In the genomic region with DNA sequence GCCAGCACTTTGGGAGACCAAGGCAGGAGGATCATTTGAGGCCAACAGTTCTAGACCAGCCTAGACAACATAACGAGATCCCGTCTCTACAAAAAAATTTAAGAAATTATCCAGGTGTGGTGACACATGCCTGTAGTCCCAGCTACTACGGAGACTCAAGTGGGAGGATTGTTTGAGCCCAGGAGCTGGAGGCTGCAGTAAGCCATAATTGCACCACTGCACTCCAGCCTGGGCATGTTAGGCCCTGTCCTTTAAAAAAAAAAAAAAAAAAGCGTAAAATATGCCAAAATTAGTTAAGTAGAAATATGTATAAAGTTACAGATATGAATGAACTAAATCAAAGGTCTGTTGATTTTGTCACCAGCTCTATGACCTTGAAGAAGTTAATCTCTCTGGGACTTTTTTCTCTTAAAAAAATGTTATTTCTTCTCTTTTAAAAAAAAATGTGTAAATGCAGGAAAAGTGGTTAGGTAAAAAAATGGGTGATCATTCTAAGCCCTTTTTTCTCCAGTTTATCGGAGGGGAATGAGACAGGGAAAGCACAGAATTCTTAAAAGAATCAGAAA, we compare ENCODE assay signal across 32 cellular contexts. TPM values are rescaled to one million over a fixed set of nuclear protein-coding genes. Genes with fewer than 3 reads are reported as not detected.
DNase-seq lines count a peak whose midpoint lies in the region; ATAC-seq, FAIRE-seq and TF ChIP-seq lines count a peak whose summit lies in the region.
"Had no signal": no experiment of that assay in that cellular context is flagged by ENCODE, and none has a peak within 500 bp of the region (broad histone marks: within the 10 kb centered on the region; RNA-seq: fewer than 3 reads in every experiment).

No MANE protein-coding gene starts in this region.

- SMC1A ChIA-PET in GM12878 (lab: Charles Lee; ENCODE audit: uncharacterized antibody, unreplicated experiment): interaction anchor here (0.6 to 1.3 kb wide), 2 partner anchors 52 to 77 kb away, joined by 3 to 4 read pairs; a partner anchor contains a TSS

- TF ChIP-seq EP300 in HepG2 (IDR thresholded peaks at IDR 0.05; ENCODE audit: low read depth in 2 of 2, low read length in 2 of 2) (no peak), HepG2 (CRISPR knock-in tag; IDR thresholded peaks at IDR 0.05; ENCODE audit: borderline replicate concordance) (no peak), GM12878 (IDR thresholded peaks at IDR 0.05; ENCODE audit: borderline replicate concordance in 1 of 2, control insufficient read depth in 1 of 2, low read depth in 2 of 2, low read length in 2 of 2) (no peak)

- H3K79me2 ChIP-seq in HepG2 (ENCODE audit: insufficient read depth, low read length): peaks cover 99% of the 10 kb centered on the region
- H3K79me2 ChIP-seq in GM12878 (ENCODE audit: control insufficient read depth, insufficient read depth, low read length): peaks cover 92% of the 10 kb centered on the region

- H2AFZ ChIP-seq in HepG2 (ENCODE audit: low read length): no peak overlapping the region
- no peak overlapping the region for H2AFZ ChIP-seq in GM12878 (ENCODE audit: control insufficient read depth, low read depth, low read length)
- H2AFZ ChIP-seq: GM23338 had no signal

- peaks cover 5 to 37% of the 10 kb centered on the region in 2 experiments for H3K36me3 ChIP-seq in HepG2 (replicated peaks in 1 of 2; ENCODE audit: control insufficient read depth in 1 of 2, insufficient read depth in 2 of 2, low read length in 2 of 2)
- no peaks in the 10 kb centered on the region for H3K36me3 ChIP-seq in right lobe of liver
- peaks cover 0 to 11% of the 10 kb centered on the region in 2 experiments; a peak in 1 of 4 replicates for H3K36me3 ChIP-seq in GM12878 (ENCODE audit: control insufficient read depth in 2 of 2, insufficient read depth in 2 of 2, low read length in 1 of 2)
- H3K36me3 ChIP-seq in neutrophil: peaks cover 13% of the 10 kb centered on the region
- H3K36me3 ChIP-seq: pancreas, thoracic aorta, uterus had no signal

- DNase-seq in HepG2 (ENCODE audit: low spot score): no peak
- DNase-seq in right lobe of liver: no peak
- no peak for DNase-seq in GM12878 (ENCODE audit: low read depth, low spot score)
- no peak for DNase-seq in ureter (ENCODE audit: low spot score)
- DNase-seq: activated CD4-positive, alpha-beta memory T cell treated with anti-CD3 and anti-CD28 coated beads for 36 hours; activated CD4-positive, CD25-positive, alpha-beta regulatory T cell treated with anti-CD3 and anti-CD28 coated beads, Interleukin-2, amount 50 U/mL, for 72 hours; activated naive CD8-positive, alpha-beta T cell treated with anti-CD3 and anti-CD28 coated beads, Interleukin-2, amount 50 U/mL, for 24 hours; activated T-cell treated with anti-CD3 and anti-CD28 coated beads, Interleukin-2, amount 50 U/mL, for 72 hours; C1 segment of cervical spinal cord; Caco-2; DMS79 treated with DMSO at 0.1 percent for 48 hours; HFFc6; hippocampal formation; KBM-7; left colon; NCI-H1105; NCI-H187; NCI-H2227 treated with DMSO at 0.1 percent for 48 hours; NCI-H526; NK-92 treated with Interleukin-12 subunit alpha and Interleukin-12 subunit beta, amount 100 ng/mL, for 24 hours; pancreas; stimulated activated CD8-positive, alpha-beta memory T cell treated with anti-CD3 and anti-CD28 coated beads, Interleukin-4, amount 100 ng/mL, for 48 hours; stimulated activated naive CD8-positive, alpha-beta T cell treated with anti-CD3 and anti-CD28 coated beads, Interleukin-15, amount 100 ng/mL, for 72 hours; uterus had no signal

- H4K20me1 ChIP-seq in HepG2 (ENCODE audit: insufficient read depth, low read length) (peaks cover 91% of the 10 kb centered on the region), GM12878 (ENCODE audit: control insufficient read depth, insufficient read depth) (peaks cover 9% of the 10 kb centered on the region; the same call in 1 of the 2 replicates)

- WGBS in HepG2 (ENCODE audit: low lambda C conversion rate): 95% methylated on average over 5 of the region's 5 CpGs
- WGBS in right lobe of liver (ENCODE audit: insufficient coverage, low coverage, low lambda C conversion rate, missing lambda C conversion rate): 87% methylated on average over 5 of the region's 5 CpGs
- 99% methylated on average over 5 of the region's 5 CpGs for WGBS in GM12878 (ENCODE audit: insufficient coverage, insufficient replicate concordance, low lambda C conversion rate, missing lambda C conversion rate)

- TF ChIP-seq POLR2A in HepG2 (IDR thresholded peaks at IDR 0.05; ENCODE audit: insufficient read depth in 1 of 2, low read depth in 2 of 2, low read length in 2 of 2) (no peak), right lobe of liver (IDR thresholded peaks at IDR 0.05) (no peak), GM12878 (IDR thresholded peaks at IDR 0.05; ENCODE audit: low read depth, low read length) (no peak)

- H3K9me3 ChIP-seq in HepG2 (ENCODE audit: low read length) (no peaks in the 10 kb centered on the region), right lobe of liver (no peaks in the 10 kb centered on the region), GM12878 (replicated peaks; ENCODE audit: control insufficient read depth, insufficient read depth, low read length) (no peaks in the 10 kb centered on the region), neutrophil (no peaks in the 10 kb centered on the region)
- H3K9me3 ChIP-seq: Caco-2, pancreas, thoracic aorta, uterus had no signal

- POLR2A ChIA-PET in HepG2 (lab: Yijun Ruan, JAX): no interaction called here
- POLR2A ChIA-PET in GM12878 (lab: Charles Lee): no interaction called here

- no peak for TF ChIP-seq CTCF in HepG2 (CRISPR knock-in tag; IDR thresholded peaks at IDR 0.05)
- no peak for TF ChIP-seq CTCF in right lobe of liver (IDR thresholded peaks at IDR 0.05)
- TF ChIP-seq CTCF in GM12878 (IDR thresholded peaks at IDR 0.05 in 2 of 3, conservative IDR thresholded peaks at IDR 0.05 in 1 of 3; ENCODE audit: control insufficient read depth in 2 of 3, extremely low read depth in 1 of 3, insufficient read depth in 1 of 3, low read depth in 3 of 3, low read length in 3 of 3): no peak
- no peak for TF ChIP-seq CTCF in neutrophil (IDR thresholded peaks at IDR 0.05)

- RAD21 ChIA-PET in GM12878 (lab: Charles Lee; ENCODE audit: unreplicated experiment): interaction anchor here (0.9 kb wide), 1 partner anchor 74 kb away, joined by 3 read pairs; no protein-coding TSS in a partner anchor

- H3K4me1 ChIP-seq in HepG2 (ENCODE audit: insufficient read depth, low read length) (peaks cover 72% of the 10 kb centered on the region), right lobe of liver (peaks cover 0 to 48% (median 20%) of the 10 kb centered on the region in 4 donors), GM12878 (ENCODE audit: control insufficient read depth, insufficient read depth, low read length) (no peaks in the 10 kb centered on the region; the same call in 1 of the 2 replicates), neutrophil (ENCODE audit: control insufficient read depth in 1 of 2, insufficient read depth in 1 of 2, low read depth in 1 of 2, low read length in 1 of 2) (peaks cover 66 to 84% of the 10 kb centered on the region in 2 experiments)

- FAIRE-seq in HepG2 (lab: Jason Lieb, UNC) (no peak), GM12878 (lab: Jason Lieb, UNC) (no peak)
- FAIRE-seq: endometrium, frontal cortex, HTR-8/SVneo, pancreas had no signal

- H3K4me2 ChIP-seq in HepG2 (ENCODE audit: low read depth, low read length) (peak overlapping the region; percentile 46), GM12878 (ENCODE audit: control insufficient read depth, insufficient read depth) (0 out of 2 replicates have a peak overlapping the region, but pooled peaks have one; percentile 4)
- H3K4me2 ChIP-seq: GM23338 had no signal

- H3K9ac ChIP-seq in HepG2 (ENCODE audit: insufficient read depth, low read depth, low read length) (no peak overlapping the region), GM12878 (ENCODE audit: control insufficient read depth, insufficient read depth, low read length) (no peak overlapping the region)

- ATAC-seq in HepG2: no peak
- no peak for ATAC-seq in right lobe of liver
- no peak for ATAC-seq in GM12878
- ATAC-seq in HG02588 (IDR thresholded peaks at IDR 0.05; ENCODE audit: unreplicated experiment): no peak
- ATAC-seq in SK-N-SH treated with all-trans-retinoic acid at 6 μM for 48 hours: no peak
- ATAC-seq: activated naive CD8-positive, alpha-beta T cell treated with anti-CD3 and anti-CD28 coated beads, Interleukin-2, amount 50 U/mL, for 24 hours; activated T-cell treated with anti-CD3 and anti-CD28 coated beads, Interleukin-2, amount 50 U/mL, for 72 hours; GM23338; left colon; pancreas; stimulated activated naive CD8-positive, alpha-beta T cell treated with anti-CD3 and anti-CD28 coated beads, Interleukin-15, amount 100 ng/mL, for 72 hours had no signal

- H3K4me3 ChIP-seq in HepG2 (replicated peaks in 1 of 3; ENCODE audit: insufficient read depth in 1 of 3, low read depth in 2 of 3, low read length in 3 of 3) (no peak overlapping the region; a peak in 1 of 6 replicates), right lobe of liver (no peak overlapping the region), GM12878 (no peak overlapping the region), neutrophil (ENCODE audit: low read depth in 1 of 2, low read length in 1 of 2) (no peak overlapping the region)
- H3K4me3 ChIP-seq: GM23338, pancreas, uterus had no signal

- BruUV-seq in HepG2 (replicated peaks; lab: Mats Ljungman, UMichigan) (no TSS peak), GM12878 (replicated peaks; lab: Mats Ljungman, UMichigan) (no TSS peak)

- CTCF ChIA-PET in HepG2 (lab: Yijun Ruan, JAX; ENCODE audit: low intra/inter-chr PET ratio, low total read pairs): no interaction called here
- CTCF ChIA-PET in GM12878 (lab: Yijun Ruan, JAX): interaction anchor here (1.1 kb wide), 1 partner anchor 58 kb away, joined by 4 read pairs; no protein-coding TSS in a partner anchor

- H3K27me3 ChIP-seq in HepG2 (ENCODE audit: control insufficient read depth in 1 of 2, insufficient read depth in 2 of 2, low read length in 2 of 2): no peaks in the 10 kb centered on the region; a peak in 1 of 5 replicates
- H3K27me3 ChIP-seq in right lobe of liver: no peaks in the 10 kb centered on the region
- no peaks in the 10 kb centered on the region for H3K27me3 ChIP-seq in GM12878 (replicated peaks in 1 of 2; ENCODE audit: control insufficient read depth in 2 of 2, insufficient read depth in 2 of 2, low read length in 1 of 2)
- H3K27me3 ChIP-seq in neutrophil: no peaks in the 10 kb centered on the region
- H3K27me3 ChIP-seq: pancreas, uterus had no signal

- in situ Hi-C loops in HepG2 (cut with HindIII; ENCODE audit: extremely low pct_ligation_motif_present, low pct_unique_long_range_greater_than_20kb) (no loop called here), GM12878 (cut with MboI) (loop anchor here (5.0 kb wide), 1 partner anchor 112 kb away; a partner anchor contains a TSS)

- intact Hi-C loops in HepG2 (cut with micrococcal nuclease; ENCODE audit: unreplicated experiment): loop anchor here (5.0 kb wide), 1 partner anchor 33 kb away; no protein-coding TSS in a partner anchor
- intact Hi-C loops in right lobe of liver (cut with DNase I): no loop called here
- intact Hi-C loops in GM12878 (cut with micrococcal nuclease; ENCODE audit: unreplicated experiment): loop anchor here (5.0 kb wide), 2 partner anchors 58 to 177 kb away; no protein-coding TSS in a partner anchor

- H3K27ac ChIP-seq in HepG2 (ENCODE audit: extremely low read length, insufficient read depth, low read length) (no peak overlapping the region), right lobe of liver (no peak overlapping the region), GM12878 (ENCODE audit: control insufficient read depth, insufficient read depth) (no peak overlapping the region), neutrophil (peak overlapping the region; percentile 13)
- H3K27ac ChIP-seq: pancreas had no signal

- TF ChIP-seq RAD21 in HepG2 (CRISPR knock-in tag; IDR thresholded peaks at IDR 0.05) (no peak), GM12878 (IDR thresholded peaks at IDR 0.05; ENCODE audit: insufficient read depth, low read depth, low read length) (no peak)

RNA-seq across cellular contexts. Expression of a gene that starts 7.0 kb away (rescaled TPM):
- total RNA-seq in HepG2 (2016; rRNA removed; fragmentation: Illumina TruSeq; extraction: Trizol) (34.4 and 38.2 TPM in 2 replicates), right lobe of liver (10 to 100 TPM; 19.3 to 66.5 (median 38.9) TPM), GM12878 (2014; rRNA removed) (7.9 and 9.9 TPM in 2 replicates), GM12878 (2014; rRNA removed; fragmentation: Illumina TruSeq; extraction: Trizol) (12.8 and 14.7 TPM in 2 replicates), GM12878 (2021) (9.2 and 10.5 TPM in 2 replicates), ureter (30.3 TPM)
- total RNA-seq in HepG2 (2016; cell fraction: cytosol; rRNA removed; fragmentation: Illumina TruSeq; extraction: Trizol; ENCODE audit: low read depth): 5.4 and 8.9 TPM in 2 replicates
- 35.4 and 39.1 TPM in 2 replicates for total RNA-seq in HepG2 (2016; cell fraction: insoluble cytoplasmic fraction; rRNA removed; fragmentation: Illumina TruSeq; extraction: Trizol)
- 24.6 TPM in 2 replicates for total RNA-seq in HepG2 (2016; cell fraction: membrane; rRNA removed; fragmentation: Illumina TruSeq; extraction: Trizol)
- total RNA-seq in HepG2 (2016; cell fraction: nucleus; rRNA removed; fragmentation: Illumina TruSeq; extraction: Trizol): 18.5 and 19.0 TPM in 2 replicates
- polyA plus RNA-seq in HepG2 (2011; rRNA removed) (34.0 and 44.1 TPM in 2 replicates), GM12878 (2011; rRNA removed) (46.6 and 88.5 TPM in 2 replicates), GM12878 (2014; fragmentation: Illumina TruSeq; extraction: Trizol) (15.8 and 15.9 TPM in 2 replicates), GM12878 (2014; fragmentation: Nextera tagmentation; extraction: Ambion mirVana) (1 to 10 TPM; 2.4 to 3.0 TPM), GM12878 (2014; rRNA removed) (8.8 and 9.8 TPM in 2 replicates), GM12878 (2016; fragmentation: Nextera tagmentation; extraction: Ambion mirVana) (1 to 10 TPM; 3.1 to 8.6 TPM)
- polyA plus RNA-seq in HepG2 (2011; cell fraction: cytosol; rRNA removed): 14.2 and 22.5 TPM in 2 replicates
- 10.6 and 13.2 TPM in 2 replicates for polyA plus RNA-seq in HepG2 (2011; cell fraction: nucleus; rRNA removed)
- 42.4 and 51.8 TPM in 2 replicates for polyA plus RNA-seq in HepG2 (2012)
- 3.9 and 5.0 TPM in 2 replicates for polyA plus RNA-seq in HepG2 (2016; cell fraction: cytosol; fragmentation: Illumina TruSeq; extraction: Trizol; ENCODE audit: low read depth)
- polyA plus RNA-seq in HepG2 (2016; cell fraction: insoluble cytoplasmic fraction; fragmentation: Illumina TruSeq; extraction: Trizol; ENCODE audit: low read depth): 29.2 and 31.8 TPM in 2 replicates
- 12.2 and 13.6 TPM in 2 replicates for polyA plus RNA-seq in HepG2 (2016; cell fraction: membrane; fragmentation: Illumina TruSeq; extraction: Trizol; ENCODE audit: low read depth)
- polyA plus RNA-seq in HepG2 (2016; cell fraction: nucleus; fragmentation: Illumina TruSeq; extraction: Trizol; ENCODE audit: insufficient read depth, low read depth): 14.1 and 15.7 TPM in 2 replicates
- 10.6 and 21.6 TPM in 2 replicates for polyA minus RNA-seq in HepG2 (2011; rRNA and poly(A)+ RNA removed; ENCODE audit: low replicate concordance)
- polyA minus RNA-seq in HepG2 (2011; cell fraction: cytosol; rRNA and poly(A)+ RNA removed): 37.5 and 53.9 TPM in 2 replicates
- 54.3 and 59.9 TPM in 2 replicates for polyA minus RNA-seq in HepG2 (2011; cell fraction: nucleus; rRNA and poly(A)+ RNA removed)
- 35.9 and 39.7 TPM in 2 replicates for total RNA-seq in GM12878 (2013; cell fraction: nucleolus; rRNA removed)
- 10.1 TPM for polyA plus RNA-seq in GM12878 (2011; ENCODE audit: low read depth)
- polyA plus RNA-seq in GM12878 (2011; cell fraction: cytosol; rRNA removed): 11.0 and 14.0 TPM in 2 replicates
- polyA plus RNA-seq in GM12878 (2011; cell fraction: nucleus; rRNA removed): 9.6 and 10.5 TPM in 2 replicates
- polyA plus RNA-seq in GM12878 (2012): 24.3 and 32.6 TPM in 2 replicates
- 31.5 and 48.0 TPM in 2 replicates for polyA minus RNA-seq in GM12878 (2011; rRNA and poly(A)+ RNA removed)
- 12.8 and 18.7 TPM in 2 replicates for polyA minus RNA-seq in GM12878 (2011; cell fraction: cytosol; rRNA and poly(A)+ RNA removed)
- 12.1 and 18.6 TPM in 2 replicates for polyA minus RNA-seq in GM12878 (2011; cell fraction: nucleus; rRNA and poly(A)+ RNA removed)

Comparison
In these comparisons a context has a peak if more than half of its experiments do, and no peak if none do; other contexts are left out.
1. intact Hi-C loops: an anchor here in HepG2 (5.0 kb wide) and GM12878 (5.0 kb wide); none called in right lobe of liver.